9 cellular contexts compared by ENCODE assay signal in genomic region chr7:55020481-55020871, GRCh38. TPM values are rescaled to one million over a fixed set of nuclear protein-coding genes. Genes with fewer than 3 reads are reported as not detected.
DNase-seq lines count a peak whose midpoint lies in the region; TF ChIP-seq lines count a peak whose summit lies in the region.
"Had no signal": no experiment of that assay in that cellular context is flagged by ENCODE, and none has a peak within 500 bp of the region (broad histone marks: within the 10 kb centered on the region; RNA-seq: fewer than 3 reads in every experiment).

No MANE protein-coding gene starts in this region.

- peaks cover 0 to 5% (median 0%) of the 10 kb centered on the region in 5 donors for H3K9me3 Mint-ChIP-seq in CD8-positive, alpha-beta memory T cell
- H3K9me3 Mint-ChIP-seq: T-helper 2 cell treated with Interferon-gamma antibody and Interleukin-4, amounts not matched to agents 5 μg/mL and 100 μg/mL, for 36 hours had no signal

- peaks cover 49% of the 10 kb centered on the region for H3K4me1 ChIP-seq in GM23248 (ENCODE audit: insufficient read depth)
- H3K4me1 ChIP-seq in adipocyte (ENCODE audit: control insufficient read depth, insufficient read depth, low read length): peaks cover 56% of the 10 kb centered on the region
- H3K4me1 ChIP-seq in right atrium auricular region: peaks cover 0 to 52% of the 10 kb centered on the region in 2 donors
- peaks cover 0 to 36% (median 28%) of the 10 kb centered on the region in 4 donors for H3K4me1 ChIP-seq in sigmoid colon
- H3K4me1 ChIP-seq in CD8-positive, alpha-beta memory T cell (ENCODE audit: insufficient read depth, low read length): no peaks in the 10 kb centered on the region

- 0 out of 2 replicates have a peak overlapping the region, but pooled peaks have one; percentile 75 for H2AFZ ChIP-seq in GM23248

- intact Hi-C loops in sigmoid colon (cut with DNase I): loop anchor here (5.0 kb wide), 1 partner anchor 42 kb away; no protein-coding TSS in a partner anchor

- POLR2A ChIA-PET in CD8-positive, alpha-beta memory T cell (lab: Charles Lee): no interaction called here

- no peaks in the 10 kb centered on the region for H3K27me3 ChIP-seq in GM23248 (replicated peaks; ENCODE audit: insufficient read depth)
- no peaks in the 10 kb centered on the region for H3K27me3 ChIP-seq in adipocyte (replicated peaks; ENCODE audit: control insufficient read depth, insufficient read depth, low read length)
- H3K27me3 ChIP-seq in right atrium auricular region: no peaks in the 10 kb centered on the region
- no peaks in the 10 kb centered on the region for H3K27me3 ChIP-seq in sigmoid colon
- H3K27me3 ChIP-seq in CD8-positive, alpha-beta memory T cell (ENCODE audit: insufficient read depth, low read length, poor library complexity, severe bottlenecking): no peaks in the 10 kb centered on the region

- H3K4me2 ChIP-seq in GM23248 (ENCODE audit: unreplicated experiment): peak overlapping the region; percentile 89

- 27 to 31% methylated on average over 11 of the region's 11 CpGs for WGBS in GM23248 (ENCODE audit: low coverage in 1 of 2, low lambda C conversion rate in 2 of 2, missing lambda C conversion rate in 2 of 2), 2 experiments
- WGBS in sigmoid colon, 2 donors: 20 to 50% methylated on average over 11 of the region's 11 CpGs

- no peak for TF ChIP-seq POLR2A in sigmoid colon (IDR thresholded peaks at IDR 0.05)

- peaks cover 74% of the 10 kb centered on the region for H3K79me2 ChIP-seq in GM23248 (ENCODE audit: insufficient read depth)

- H4K20me1 ChIP-seq in GM23248 (ENCODE audit: insufficient read depth): no peaks in the 10 kb centered on the region

- CTCF ChIA-PET in CD8-positive, alpha-beta memory T cell (lab: Charles Lee): no interaction called here

- H3F3A ChIP-seq in GM23248 (ENCODE audit: insufficient read depth): peaks cover 40% of the 10 kb centered on the region

- peak overlapping the region in 2 of 7 donors; percentile 23 to 37 for H3K4me3 Mint-ChIP-seq in CD8-positive, alpha-beta memory T cell
- H3K4me3 Mint-ChIP-seq: T-helper 2 cell treated with Interferon-gamma antibody and Interleukin-4, amounts not matched to agents 5 μg/mL and 100 μg/mL, for 36 hours had no signal

- H3K9me3 ChIP-seq in GM23248 (ENCODE audit: low read depth) (no peaks in the 10 kb centered on the region), adipocyte (ENCODE audit: control insufficient read depth, low read length) (no peaks in the 10 kb centered on the region), right atrium auricular region (no peaks in the 10 kb centered on the region), sigmoid colon (no peaks in the 10 kb centered on the region)
- H3K9me3 ChIP-seq in CD8-positive, alpha-beta memory T cell (ENCODE audit: low read length): no peaks in the 10 kb centered on the region

- H3K27me3 Mint-ChIP-seq in CD8-positive, alpha-beta memory T cell: peaks cover 25 to 60% of the 10 kb centered on the region in 2 donors

- peak overlapping the region; percentile 79 for H3K27ac ChIP-seq in GM23248
- peak overlapping the region; percentile 93 to 95 for H3K27ac ChIP-seq in right atrium auricular region
- H3K27ac ChIP-seq in sigmoid colon: peak overlapping the region; percentile 93 to 97 (median 94)
- H3K27ac ChIP-seq in CD8-positive, alpha-beta memory T cell (ENCODE audit: low read depth, low read length): no peak overlapping the region

- in situ Hi-C loops in GM23248 (cut with MboI): no loop called here

- no peak for TF ChIP-seq CTCF in right atrium auricular region (IDR thresholded peaks at IDR 0.05)
- TF ChIP-seq CTCF in sigmoid colon (IDR thresholded peaks at IDR 0.05): no peak

- H3K9me2 ChIP-seq in GM23248 (ENCODE audit: insufficient read depth): no peaks in the 10 kb centered on the region

- peaks cover 0 to 3% (median 1%) of the 10 kb centered on the region in 3 donors for H3K36me3 Mint-ChIP-seq in CD8-positive, alpha-beta memory T cell

- peak overlapping the region in 1 of 8 donors; percentile 57 for H3K27ac Mint-ChIP-seq in CD8-positive, alpha-beta memory T cell
- H3K27ac Mint-ChIP-seq: T-helper 2 cell treated with Interferon-gamma antibody and Interleukin-4, amounts not matched to agents 5 μg/mL and 100 μg/mL, for 36 hours had no signal

- peaks cover 2 to 4% (median 3%) of the 10 kb centered on the region in 3 donors for H3K4me1 Mint-ChIP-seq in CD8-positive, alpha-beta memory T cell

- H3K36me3 ChIP-seq in GM23248 (ENCODE audit: low read depth): no peaks in the 10 kb centered on the region
- no peaks in the 10 kb centered on the region for H3K36me3 ChIP-seq in adipocyte (ENCODE audit: control insufficient read depth, insufficient read depth, low read length, severe bottlenecking)
- H3K36me3 ChIP-seq in right atrium auricular region: no peaks in the 10 kb centered on the region
- no peaks in the 10 kb centered on the region for H3K36me3 ChIP-seq in sigmoid colon
- H3K36me3 ChIP-seq in CD8-positive, alpha-beta memory T cell (ENCODE audit: insufficient read depth, low read length): no peaks in the 10 kb centered on the region

- peak in 2 of 4 donors; percentile 23 to 70 for TF ChIP-seq EP300 in sigmoid colon (IDR thresholded peaks at IDR 0.05)

- H3K4me3 ChIP-seq in GM23248 (peak overlapping the region; percentile 85), adipocyte (ENCODE audit: low read length) (peak overlapping the region; percentile 88), right atrium auricular region (peak overlapping the region; percentile 75 to 90), sigmoid colon (peak overlapping the region; percentile 80 to 89 (median 82))
- no peak overlapping the region for H3K4me3 ChIP-seq in CD8-positive, alpha-beta memory T cell (ENCODE audit: low read length)

- DNase-seq in GM23248: peak; percentile 80
- DNase-seq in adipocyte (ENCODE audit: low read depth): peak; percentile 45
- DNase-seq in right atrium auricular region (ENCODE audit: low spot score): no peak
- peak; percentile 93 for DNase-seq in sigmoid colon
- DNase-seq in CD8-positive, alpha-beta memory T cell: no peak
- DNase-seq in RKO (ENCODE audit: low spot score): no peak
- DNase-seq in NCI-H1417 (lab: John Stamatoyannopoulos, UW): no peak
- no peak for DNase-seq in NCI-H526 (lab: John Stamatoyannopoulos, UW)

- H3K9ac ChIP-seq in GM23248: peak overlapping the region; percentile 90
- peak overlapping the region; percentile 91 for H3K9ac ChIP-seq in adipocyte (ENCODE audit: low read length)

RNA-seq across cellular contexts. Expression of gene EGFR, which starts 1.7 kb away (rescaled TPM):
- total RNA-seq in GM23248 (2014; rRNA removed; shearing (Covaris generic)): 53.5 and 55.0 TPM in 2 replicates
- 48.7 and 50.9 TPM in 2 replicates for polyA plus RNA-seq in GM23248 (2016; fragmentation: Nextera tagmentation; extraction: Ambion mirVana)
- 10 to 100 TPM; 21.1 to 22.5 TPM for total RNA-seq in right atrium auricular region
- 10 to 100 TPM; 35.6 to 61.5 (median 40.8) TPM for total RNA-seq in sigmoid colon
- polyA plus RNA-seq in sigmoid colon: 10 to 100 TPM in 1 of 3 donors, 1 to 10 TPM in 2; 3.6 to 10.7 (median 5.5) TPM
- not detected for total RNA-seq in CD8-positive, alpha-beta memory T cell
- not detected for polyA plus RNA-seq in CD8-positive, alpha-beta memory T cell

Comparison
In these comparisons a context has a peak if more than half of its experiments do, and no peak if none do; other contexts are left out.
1. DNase-seq: peak in GM23248 (single experiment), adipocyte (single experiment) and sigmoid colon (single experiment); none in right atrium auricular region (single experiment), CD8-positive, alpha-beta memory T cell (0 of 5), RKO (single experiment), NCI-H1417 (0 of 3) and NCI-H526 (0 of 2).
2. RNA of gene EGFR, which starts 1.7 kb away (total RNA-seq): 53.5 to 55.0 TPM in GM23248, 35.6 to 61.5 TPM in sigmoid colon and 21.1 to 22.5 TPM in right atrium auricular region; not detected in CD8-positive, alpha-beta memory T cell; every median in the first group is over 10 times any median in the second.